Comparison of ENCODE assay signal across 8 cellular contexts in the genomic region with DNA sequence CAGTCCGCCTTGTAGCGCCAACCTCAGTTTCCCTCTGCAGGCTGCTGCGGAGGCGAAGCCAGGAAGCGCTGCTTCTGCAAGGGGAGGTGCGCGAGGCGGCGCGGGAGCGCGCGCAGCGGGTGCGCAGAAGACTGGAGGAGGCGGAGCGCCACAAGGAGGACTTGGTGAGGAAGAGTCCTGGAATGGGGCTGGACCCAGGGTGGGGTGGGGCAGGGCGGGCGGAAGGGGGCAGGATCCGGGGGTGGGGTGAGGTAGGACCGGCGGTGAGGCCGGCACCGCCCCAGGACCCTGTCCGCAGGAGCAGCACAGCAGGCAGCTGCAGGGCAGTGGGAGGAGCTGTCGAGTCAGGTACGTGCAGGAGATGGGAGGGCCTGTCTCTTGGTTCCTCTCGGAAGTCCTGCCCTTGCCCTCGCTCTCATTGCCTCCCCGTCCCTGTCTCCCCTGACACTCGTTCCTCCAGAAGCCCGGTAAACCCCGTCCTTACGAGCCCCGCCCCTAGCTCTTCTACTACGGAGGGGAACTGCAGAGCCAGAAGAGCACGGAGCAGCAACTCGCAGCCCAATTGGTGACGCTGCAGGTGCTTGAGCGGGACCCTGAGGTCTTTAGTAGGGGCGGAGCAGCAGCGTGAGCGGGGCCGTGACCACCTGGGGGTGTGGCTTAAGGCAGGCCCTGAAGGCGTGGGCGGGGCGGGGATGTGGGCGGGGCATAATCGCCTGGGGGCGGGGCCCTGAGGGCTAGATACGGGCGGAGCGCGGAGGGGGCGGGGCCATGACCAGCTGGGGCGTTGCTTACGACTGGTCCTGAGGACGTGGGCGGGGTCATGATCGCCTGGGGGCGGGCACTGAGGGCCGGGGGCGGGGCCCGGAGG.
DNase-seq lines count a peak whose midpoint lies in the region; ATAC-seq, FAIRE-seq and TF ChIP-seq lines count a peak whose summit lies in the region.
"Not testable (repeated sequence)": the region's sequence is repeated elsewhere in the genome, so short reads cannot be mapped to it uniquely, and the experiment has no call there.

No MANE protein-coding gene starts in this region.

- WGBS in SK-N-SH (ENCODE audit: low lambda C conversion rate), result 0% methylated on average over 7 of the region's 64 CpGs
- WGBS in pancreas, 2 donors, result 1% methylated on average over 51 to 64 of the region's 64 CpGs

- peak; percentile 56 for ATAC-seq in HG02623 (IDR thresholded peaks at IDR 0.05; ENCODE audit: unreplicated experiment)
- ATAC-seq in activated naive CD4-positive, alpha-beta T cell treated with anti-CD3 and anti-CD28 coated beads, Interleukin-2, amount 50 U/mL, for 72 hours, result peak; percentile 80 to 84
- ATAC-seq in Right ventricle myocardium inferior, result peak; percentile 96
- ATAC-seq in pancreas, result peak; percentile 83 to 94 (median 88)

- H3K4me1 ChIP-seq in SK-N-SH (ENCODE audit: control insufficient read depth in 1 of 2, insufficient read depth in 2 of 2, low read depth in 1 of 2, low read length in 1 of 2); pancreas: not testable (repeated sequence)
- peaks cover 0 to 12% (median 8%) of the 10 kb centered on the region in 4 donors for H3K4me1 ChIP-seq in tibial artery

- H3K27ac ChIP-seq in SK-N-SH (ENCODE audit: low read depth in 2 of 2, low read length in 1 of 2), result peak overlapping the region; percentile 68 to 69
- peak overlapping the region; percentile 42 to 79 (median 64) for H3K27ac ChIP-seq in pancreas
- peak overlapping the region; percentile 69 to 81 for H3K27ac ChIP-seq in tibial artery

- H4K20me1 ChIP-seq in SK-N-SH (ENCODE audit: insufficient read depth), result not testable (repeated sequence)

- not testable (repeated sequence) for TF ChIP-seq RAD21 in SK-N-SH (IDR thresholded peaks at IDR 0.05; ENCODE audit: low read length)

- H2AFZ ChIP-seq in SK-N-SH (ENCODE audit: low read depth), result peak overlapping the region; percentile 87; the same call in 1 of the 2 replicates

- not testable (repeated sequence) for H3F3A ChIP-seq in SK-N-SH (replicated peaks; ENCODE audit: insufficient read depth)

- CTCF ChIA-PET in GM10248 (lab: Yijun Ruan, JAX), result interaction anchor here (1.1 to 1.4 kb wide), 2 partner anchors 82 to 94 kb away, joined by 3 read pairs; no protein-coding TSS in a partner anchor
- CTCF ChIA-PET in SK-N-SH (lab: Yijun Ruan, JAX), result not testable (repeated sequence)

- POLR2A ChIA-PET in GM10248 (lab: Yijun Ruan, JAX), result not testable (repeated sequence)
- POLR2A ChIA-PET in SK-N-SH (lab: Yijun Ruan, JAX), result interaction anchor here (0.5 kb wide), 1 partner anchor 60 kb away, joined by 4 read pairs; no protein-coding TSS in a partner anchor

- intact Hi-C loops in Right ventricle myocardium inferior (cut with DNase I); pancreas (cut with DNase I); tibial artery (cut with DNase I; ENCODE audit: low total_unique reads): not testable (repeated sequence)

- H3K9me3 Mint-ChIP-seq in activated naive CD4-positive, alpha-beta T cell treated with anti-CD3 and anti-CD28 coated beads, Interleukin-2, amount 50 U/mL, for 72 hours, result not testable (repeated sequence)

- not testable (repeated sequence) for TF ChIP-seq CTCF in GM10248 (IDR thresholded peaks at IDR 0.05; ENCODE audit: control extremely low read depth, extremely low read depth, low read depth, missing control alignments); SK-N-SH (IDR thresholded peaks at IDR 0.05); pancreas (IDR thresholded peaks at IDR 0.05); tibial artery (IDR thresholded peaks at IDR 0.05)

- not testable (repeated sequence) for H3K36me3 ChIP-seq in SK-N-SH (replicated peaks in 1 of 2; ENCODE audit: control insufficient read depth in 1 of 2, insufficient read depth in 2 of 2, low read length in 1 of 2); pancreas; tibial artery

- H3K36me3 Mint-ChIP-seq in activated naive CD4-positive, alpha-beta T cell treated with anti-CD3 and anti-CD28 coated beads, Interleukin-2, amount 50 U/mL, for 72 hours, result not testable (repeated sequence)

- H3K9me2 ChIP-seq in SK-N-SH, result not testable (repeated sequence)

- not testable (repeated sequence) for TF ChIP-seq EP300 in SK-N-SH (IDR thresholded peaks at IDR 0.05; ENCODE audit: borderline replicate concordance in 1 of 2, low read depth in 1 of 2, low read length in 1 of 2)

- H3K4me2 ChIP-seq in SK-N-SH, result peak overlapping the region; percentile 76; the same call in 1 of the 2 replicates

- H3K9me3 ChIP-seq in SK-N-SH, pancreas, tibial artery: not testable (repeated sequence)

- DNase-seq in GM10248 (ENCODE audit: extremely low spot score) (peak; percentile 94), NCI-H1092 treated with DMSO at 0.1 percent for 48 hours (lab: John Stamatoyannopoulos, UW) (peak; percentile 89), SK-N-SH (peak; percentile 95), Right ventricle myocardium inferior (ENCODE audit: missing footprints) (peak; percentile 98), pancreas (peak; percentile 92 to 99 (median 98)), tibial artery (peak; percentile 95 to 97)
- DNase-seq in activated naive CD4-positive, alpha-beta T cell treated with anti-CD3 and anti-CD28 coated beads, Interleukin-2, amount 50 U/mL, for 72 hours (ENCODE audit: low spot score in 2 of 2), result peak; percentile 91 to 97

- peak overlapping the region; percentile 49; the same call in 1 of the 2 replicates for H3K9ac ChIP-seq in SK-N-SH

- FAIRE-seq in pancreas (lab: Jason Lieb, UNC), result not testable (repeated sequence)

- H3K27me3 ChIP-seq in SK-N-SH (ENCODE audit: insufficient read depth); pancreas; tibial artery: not testable (repeated sequence)

- H3K27ac Mint-ChIP-seq in activated naive CD4-positive, alpha-beta T cell treated with anti-CD3 and anti-CD28 coated beads, Interleukin-2, amount 50 U/mL, for 72 hours, result peak overlapping the region; percentile 88 to 98

- not testable (repeated sequence) for H3K79me2 ChIP-seq in SK-N-SH (ENCODE audit: insufficient read depth)

- H3K4me3 ChIP-seq in SK-N-SH (ENCODE audit: low read depth in 2 of 2, low read length in 1 of 2), result peak overlapping the region; percentile 55 to 65
- peak overlapping the region; percentile 13 to 52 (median 43) for H3K4me3 ChIP-seq in pancreas
- peak overlapping the region; percentile 68 to 75 for H3K4me3 ChIP-seq in tibial artery

TF ChIP-seq in SK-N-SH, 30 proteins besides CTCF, POLR2A, EP300 and RAD21:
- TF ChIP-seq NRF1 (IDR thresholded peaks at IDR 0.05; ENCODE audit: low read depth, low read length) (peak; percentile 63), POLR2AphosphoS5 (IDR thresholded peaks at IDR 0.05; ENCODE audit: low read depth, low read length) (peak; percentile 34; the same call in 1 of the 2 replicates), TAF1 (IDR thresholded peaks at IDR 0.05; ENCODE audit: borderline replicate concordance, low read depth, low read length) (peak; percentile 45; the same call in 1 of the 2 replicates)

Comparison
In these comparisons a context has a peak if more than half of its experiments do, and no peak if none do; other contexts are left out.
1. Peak in every context shown above with its lines: DNase-seq, ATAC-seq, H3K4me3 ChIP-seq and H3K27ac ChIP-seq.